8 cellular contexts compared by ENCODE assay signal in genomic region chr12:120469450-120470149, GRCh38. TPM values are rescaled to one million over a fixed set of nuclear protein-coding genes. Genes with fewer than 3 reads are reported as not detected.
DNase-seq lines count a peak whose midpoint lies in the region; ATAC-seq and TF ChIP-seq lines count a peak whose summit lies in the region.

Gene SRSF9 (minus strand): TSS chr12:120469748. CDS start chr12:120469609, 139 bp downstream.

- peaks cover 2% of the 10 kb centered on the region for H3K4me1 ChIP-seq in right cardiac atrium (ENCODE audit: control insufficient read depth, insufficient read depth, low read length)
- H3K4me1 ChIP-seq in vagina, result peaks cover 44% of the 10 kb centered on the region

- H3K36me3 ChIP-seq in vagina, result peaks cover 0 to 8% of the 10 kb centered on the region in 2 donors

- TF ChIP-seq POLR2A in GM15510 (IDR thresholded peaks at IDR 0.05; ENCODE audit: borderline replicate concordance, extremely low read depth, insufficient read length) (peak; percentile 91), vagina (IDR thresholded peaks at IDR 0.05) (peak in 1 of 2 donors; percentile 75)

- WGBS in right cardiac atrium, result under 1% methylated on average over 88 of the region's 88 CpGs

- peaks cover 24% of the 10 kb centered on the region for H3K4me1 Mint-ChIP-seq in T-helper 17 cell

- intact Hi-C loops in right cardiac atrium (cut with DNase I) (loop anchor here in 1 of 4 donors (10.0 kb wide), 1 partner anchor 65 kb away; the partner anchor contains the start of gene RNF10), vagina (cut with DNase I) (no loop called here)

- H3K27me3 ChIP-seq in right cardiac atrium (ENCODE audit: control insufficient read depth, insufficient read depth) (no peaks in the 10 kb centered on the region), vagina (no peaks in the 10 kb centered on the region)

- peak; percentile 74 for ATAC-seq in HG02938 (IDR thresholded peaks at IDR 0.05; ENCODE audit: unreplicated experiment)
- peak; percentile 88 for ATAC-seq in T-helper 17 cell
- peak; percentile 96 to 97 for ATAC-seq in right cardiac atrium

- H3K27ac ChIP-seq in angular gyrus (ENCODE audit: low read depth, low read length), result peak within 1 kb of the TSS; percentile 91
- peak within 1 kb of the TSS; percentile 94 for H3K27ac ChIP-seq in right cardiac atrium (ENCODE audit: low read length)
- peak within 1 kb of the TSS; percentile 93 for H3K27ac ChIP-seq in vagina

- no peaks in the 10 kb centered on the region for H3K9me3 ChIP-seq in T-helper 17 cell (ENCODE audit: control insufficient read depth, low read length, poor library complexity, severe bottlenecking)
- no peaks in the 10 kb centered on the region for H3K9me3 ChIP-seq in right cardiac atrium (ENCODE audit: control insufficient read depth, low read length)
- H3K9me3 ChIP-seq in vagina, result no peaks in the 10 kb centered on the region

- DNase-seq in NCI-H1694 treated with DMSO at 0.1 percent for 48 hours (lab: John Stamatoyannopoulos, UW) (peak; percentile 74), T-helper 17 cell (peak; percentile 96 to 99 (median 98)), right cardiac atrium (peak; percentile 96 to 99 (median 98)), putamen (ENCODE audit: low spot score) (peak; percentile 96), vagina (ENCODE audit: extremely low spot score in 2 of 2) (peak in 1 of 2 donors; percentile 91)

- H3K27me3 Mint-ChIP-seq in T-helper 17 cell, result no peaks in the 10 kb centered on the region

- peak within 1 kb of the TSS; percentile 99 for H3K4me3 ChIP-seq in right cardiac atrium (ENCODE audit: low read length)
- H3K4me3 ChIP-seq in vagina, result peak within 1 kb of the TSS; percentile 92

- peak within 1 kb of the TSS; percentile 91 for H3K4me3 Mint-ChIP-seq in T-helper 17 cell

- peak; percentile 35 to 89 (median 83) for TF ChIP-seq CTCF in vagina (IDR thresholded peaks at IDR 0.05)

- H3K27ac Mint-ChIP-seq in T-helper 17 cell, result peak within 1 kb of the TSS; percentile 79

- peaks cover 2% of the 10 kb centered on the region for H3K36me3 Mint-ChIP-seq in T-helper 17 cell (ENCODE audit: low read depth)

RNA-seq across cellular contexts. Expression of gene SRSF9, which starts in this region (rescaled TPM):
- total RNA-seq in T-helper 17 cell (100 to 1,000 TPM; 122 to 124 TPM), right cardiac atrium (10 to 100 TPM; 43.5 to 59.5 (median 47.9) TPM), vagina (105 TPM)
- 40.3 TPM for polyA plus RNA-seq in right cardiac atrium
